ENCODE assay signal across 12 cellular contexts in genomic region chr12:6771091-6771495, GRCh38.
DNase-seq lines count a peak whose midpoint lies in the region; ATAC-seq lines count a peak whose summit lies in the region.
"Had no signal": no experiment of that assay in that cellular context is flagged by ENCODE, and none has a peak within 500 bp of the region (broad histone marks: within the 10 kb centered on the region; RNA-seq: fewer than 3 reads in every experiment).

No MANE protein-coding gene starts in this region.

- H3K4me1 ChIP-seq in muscle layer of colon (ENCODE audit: insufficient read depth, low read length), result peaks cover 50% of the 10 kb centered on the region

- no peak overlapping the region for H3K4me3 ChIP-seq in muscle layer of colon (ENCODE audit: low read depth in 1 of 2, low read length in 2 of 2)

- DNase-seq in AML-193 (lab: John Stamatoyannopoulos, UW) (peak; percentile 9 to 30), KBM-7 (peak; percentile 64), NCI-H2227 treated with DMSO at 0.1 percent for 48 hours (lab: John Stamatoyannopoulos, UW) (no peak), T-helper 9 cell (no peak)
- no peak for DNase-seq in stimulated activated CD4-positive, alpha-beta T cell treated with anti-CD3 and anti-CD28 coated beads, Interleukin-1b, Interleukin-23, amount 100 ng/mL, for 48 hours
- DNase-seq: COR-L47, GOT3, islet precursor cell, retina had no signal

- H3K27me3 ChIP-seq in muscle layer of colon (ENCODE audit: control insufficient read depth in 1 of 2, insufficient read depth in 2 of 2, low read length in 2 of 2), result no peaks in the 10 kb centered on the region

- ATAC-seq in HG02981 (IDR thresholded peaks at IDR 0.05; ENCODE audit: unreplicated experiment), result no peak

- H3K36me3 ChIP-seq in muscle layer of colon (ENCODE audit: insufficient read depth, low read length), result peaks cover 14% of the 10 kb centered on the region

- H3K27ac ChIP-seq in angular gyrus (ENCODE audit: low read depth, low read length) (peak overlapping the region; percentile 34), muscle layer of colon (ENCODE audit: low read depth, low read length) (peak overlapping the region; percentile 57)

- no peaks in the 10 kb centered on the region for H3K9me3 ChIP-seq in muscle layer of colon (ENCODE audit: low read length)

- in situ Hi-C loops in KBM-7 (cut with MboI; ENCODE audit: low pct_unique_long_range_greater_than_20kb, low sequenced_read_pairs), result no loop called here

- no peak overlapping the region for H3K9ac ChIP-seq in muscle layer of colon (ENCODE audit: low read length)

Comparison
In these comparisons a context has a peak if more than half of its experiments do, and no peak if none do; other contexts are left out.
1. DNase-seq: peak in AML-193 (2 of 2) and KBM-7 (single experiment); none in NCI-H2227 treated with DMSO at 0.1 percent for 48 hours (single experiment), stimulated activated CD4-positive, alpha-beta T cell treated with anti-CD3 and anti-CD28 coated beads, Interleukin-1b, Interleukin-23, amount 100 ng/mL, for 48 hours (single experiment) and T-helper 9 cell (single experiment).